In genomic region chr5:177357459-177358332, GRCh38 we compare ENCODE assay signal across 8 cellular contexts. TPM values are rescaled to one million over a fixed set of nuclear protein-coding genes. Genes with fewer than 3 reads are reported as not detected.
DNase-seq lines count a peak whose midpoint lies in the region; ATAC-seq and TF ChIP-seq lines count a peak whose summit lies in the region.

Gene RGS14, plus strand, starts transcription at chr5:177357924. Its CDS starts 101 bp downstream, at chr5:177358025.

- H3K4me1 Mint-ChIP-seq in T-helper 1 cell treated with Interleukin-12 subunit alpha and Interleukin-12 subunit beta and Interleukin-4 antibody, amounts not matched to agents 30 μg/mL and 1 μg/mL, for 36 hours (ENCODE audit: low read depth), result peaks cover 53% of the 10 kb centered on the region

- peak; percentile 89 for DNase-seq in GDM1 (lab: John Stamatoyannopoulos, UW)
- DNase-seq in adrenal gland, result peak in 1 of 7 donors; percentile 20
- no peak for DNase-seq in kidney epithelial cell (ENCODE audit: low read depth)
- DNase-seq in stimulated activated CD8-positive, alpha-beta memory T cell treated with anti-CD3 and anti-CD28 coated beads, Interleukin-15, amount 100 ng/mL, for 4 hours (ENCODE audit: low read depth in 2 of 2), result peak; percentile 42 to 51
- no peak for DNase-seq in HPDE6-E6E7 (ENCODE audit: extremely low spot score)

- ATAC-seq in GM21576 (IDR thresholded peaks at IDR 0.05; ENCODE audit: unreplicated experiment), result peak; percentile 83

- peaks cover 32% of the 10 kb centered on the region for H3K36me3 Mint-ChIP-seq in T-helper 1 cell treated with Interleukin-12 subunit alpha and Interleukin-12 subunit beta and Interleukin-4 antibody, amounts not matched to agents 30 μg/mL and 1 μg/mL, for 36 hours (ENCODE audit: low read depth)

- H3K4me3 Mint-ChIP-seq in T-helper 1 cell treated with Interleukin-12 subunit alpha and Interleukin-12 subunit beta and Interleukin-4 antibody, amounts not matched to agents 30 μg/mL and 1 μg/mL, for 36 hours, result peak within 1 kb of the TSS; percentile 93

- H3K27ac Mint-ChIP-seq in T-helper 1 cell treated with Interleukin-12 subunit alpha and Interleukin-12 subunit beta and Interleukin-4 antibody, amounts not matched to agents 30 μg/mL and 1 μg/mL, for 36 hours, result peak within 1 kb of the TSS; percentile 87

- TF ChIP-seq CTCF in adrenal gland (IDR thresholded peaks at IDR 0.05) (no peak), kidney epithelial cell (IDR thresholded peaks at IDR 0.05; ENCODE audit: insufficient read depth, low read length, poor library complexity, severe bottlenecking) (no peak)

- H3K9me3 Mint-ChIP-seq in T-helper 1 cell treated with Interleukin-12 subunit alpha and Interleukin-12 subunit beta and Interleukin-4 antibody, amounts not matched to agents 30 μg/mL and 1 μg/mL, for 36 hours, result peaks cover 14% of the 10 kb centered on the region

- H3K4me1 ChIP-seq in adrenal gland (replicated peaks in 1 of 2), result peaks cover 2 to 3% of the 10 kb centered on the region in 2 donors

- peak within 1 kb of the TSS in 1 of 4 donors; percentile 40 for H3K4me3 ChIP-seq in adrenal gland
- no peak within 1 kb of the TSS for H3K4me3 ChIP-seq in kidney epithelial cell (ENCODE audit: low read depth, low read length)

- H3K9me3 ChIP-seq in KOPT-K1 (ENCODE audit: insufficient read depth, low read length, poor library complexity, severe bottlenecking) (no peaks in the 10 kb centered on the region), adrenal gland (replicated peaks in 1 of 3) (no peaks in the 10 kb centered on the region)

- H3K27ac ChIP-seq in KOPT-K1 (ENCODE audit: low read depth, low read length, poor library complexity, severe bottlenecking), result peak within 1 kb of the TSS; percentile 92
- no peak within 1 kb of the TSS for H3K27ac ChIP-seq in adrenal gland

- no peaks in the 10 kb centered on the region for H3K27me3 Mint-ChIP-seq in T-helper 1 cell treated with Interleukin-12 subunit alpha and Interleukin-12 subunit beta and Interleukin-4 antibody, amounts not matched to agents 30 μg/mL and 1 μg/mL, for 36 hours (ENCODE audit: low read depth)

- intact Hi-C loops in adrenal gland (cut with DNase I), result no loop called here

- H3K27me3 ChIP-seq in adrenal gland (no peaks in the 10 kb centered on the region), kidney epithelial cell (ENCODE audit: control insufficient read depth, insufficient read depth, low read length) (peaks cover 2% of the 10 kb centered on the region)

- TF ChIP-seq POLR2A in adrenal gland (IDR thresholded peaks at IDR 0.05), result no peak

- H3K36me3 ChIP-seq in KOPT-K1 (ENCODE audit: insufficient read depth, low read length) (no peaks in the 10 kb centered on the region), adrenal gland (replicated peaks in 1 of 2) (no peaks in the 10 kb centered on the region), kidney epithelial cell (ENCODE audit: control insufficient read depth, insufficient read depth, low read length) (no peaks in the 10 kb centered on the region)

- WGBS in adrenal gland, 4 donors, result 37 to 65% (median 46%) methylated on average over 22 to 37 of the region's 37 CpGs

RNA-seq across cellular contexts. Expression of gene RGS14, which starts in this region (rescaled TPM):
- total RNA-seq in adrenal gland (10 to 100 TPM in 6 of 8 donors, 1 to 10 TPM in 2; 4.4 to 36.3 (median 15.5) TPM), kidney epithelial cell (14.5 and 22.9 TPM in 2 replicates)
- 10 to 100 TPM in 2 of 3 donors, 1 to 10 TPM in 1; 2.3 to 19.8 (median 18.5) TPM for polyA plus RNA-seq in adrenal gland

Comparison
In these comparisons a context has a peak if more than half of its experiments do, and no peak if none do; other contexts are left out.
1. DNase-seq: peak in GDM1 (single experiment) and stimulated activated CD8-positive, alpha-beta memory T cell treated with anti-CD3 and anti-CD28 coated beads, Interleukin-15, amount 100 ng/mL, for 4 hours (2 of 2); none in kidney epithelial cell (single experiment) and HPDE6-E6E7 (single experiment).